1 cellular context compared by ENCODE assay signal in genomic region chr9:133973791-133974630, GRCh38.
TF ChIP-seq lines count a peak whose summit lies in the region.

No MANE protein-coding gene starts in this region.

TF ChIP-seq in HepG2, 621 proteins besides CTCF, POLR2A, EP300 and RAD21 (continued from another document and continues in another):
- TF ChIP-seq, protein P1, sequence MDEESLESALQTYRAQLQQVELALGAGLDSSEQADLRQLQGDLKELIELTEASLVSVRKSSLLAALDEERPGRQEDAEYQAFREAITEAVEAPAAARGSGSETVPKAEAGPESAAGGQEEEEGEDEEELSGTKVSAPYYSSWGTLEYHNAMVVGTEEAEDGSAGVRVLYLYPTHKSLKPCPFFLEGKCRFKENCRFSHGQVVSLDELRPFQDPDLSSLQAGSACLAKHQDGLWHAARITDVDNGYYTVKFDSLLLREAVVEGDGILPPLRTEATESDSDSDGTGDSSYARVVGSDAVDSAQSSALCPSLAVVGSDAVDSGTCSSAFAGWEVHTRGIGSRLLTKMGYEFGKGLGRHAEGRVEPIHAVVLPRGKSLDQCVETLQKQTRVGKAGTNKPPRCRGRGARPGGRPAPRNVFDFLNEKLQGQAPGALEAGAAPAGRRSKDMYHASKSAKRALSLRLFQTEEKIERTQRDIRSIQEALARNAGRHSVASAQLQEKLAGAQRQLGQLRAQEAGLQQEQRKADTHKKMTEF (CRISPR knock-in tag; IDR thresholded peaks at IDR 0.05): peak; percentile 69
- TF ChIP-seq HDAC2 (CRISPR knock-in tag; IDR thresholded peaks at IDR 0.05): peak; percentile 79
- TF ChIP-seq ZSCAN5A (CRISPR knock-in tag; IDR thresholded peaks at IDR 0.05; ENCODE audit: borderline replicate concordance): no peak
- TF ChIP-seq HOXA3 (CRISPR knock-in tag; IDR thresholded peaks at IDR 0.05): peak; percentile 82; the same call in 1 of the 2 replicates
- TF ChIP-seq, protein P2, sequence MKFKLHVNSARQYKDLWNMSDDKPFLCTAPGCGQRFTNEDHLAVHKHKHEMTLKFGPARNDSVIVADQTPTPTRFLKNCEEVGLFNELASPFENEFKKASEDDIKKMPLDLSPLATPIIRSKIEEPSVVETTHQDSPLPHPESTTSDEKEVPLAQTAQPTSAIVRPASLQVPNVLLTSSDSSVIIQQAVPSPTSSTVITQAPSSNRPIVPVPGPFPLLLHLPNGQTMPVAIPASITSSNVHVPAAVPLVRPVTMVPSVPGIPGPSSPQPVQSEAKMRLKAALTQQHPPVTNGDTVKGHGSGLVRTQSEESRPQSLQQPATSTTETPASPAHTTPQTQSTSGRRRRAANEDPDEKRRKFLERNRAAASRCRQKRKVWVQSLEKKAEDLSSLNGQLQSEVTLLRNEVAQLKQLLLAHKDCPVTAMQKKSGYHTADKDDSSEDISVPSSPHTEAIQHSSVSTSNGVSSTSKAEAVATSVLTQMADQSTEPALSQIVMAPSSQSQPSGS (CRISPR knock-in tag; IDR thresholded peaks at IDR 0.05): 0 out of 2 replicates have a peak, but pooled peaks have one; percentile 6
- no peak for TF ChIP-seq ZNF646 (CRISPR knock-in tag; IDR thresholded peaks at IDR 0.05)
- no peak for TF ChIP-seq IKZF4 (CRISPR knock-in tag; IDR thresholded peaks at IDR 0.05; ENCODE audit: borderline replicate concordance, low read depth, not compliant biosample characterization)
- peak; percentile 33; the same call in 1 of the 2 replicates for TF ChIP-seq ZNF225 (CRISPR knock-in tag; IDR thresholded peaks at IDR 0.05)
- peak; percentile 54; the same call in 1 of the 2 replicates for TF ChIP-seq HDAC1 (CRISPR knock-in tag; IDR thresholded peaks at IDR 0.05)
- no peak for TF ChIP-seq JUN (CRISPR knock-in tag; IDR thresholded peaks at IDR 0.05)
- no peak for TF ChIP-seq ZNF883 (CRISPR knock-in tag; IDR thresholded peaks at IDR 0.05; ENCODE audit: not compliant biosample characterization)
- TF ChIP-seq TP53 (CRISPR knock-in tag; conservative IDR thresholded peaks at IDR 0.05): no peak
- TF ChIP-seq PATZ1 (CRISPR knock-in tag; IDR thresholded peaks at IDR 0.05): peak; percentile 72
- no peak for TF ChIP-seq TEAD2 (CRISPR knock-in tag; IDR thresholded peaks at IDR 0.05)
- no peak for TF ChIP-seq ATM (IDR thresholded peaks at IDR 0.05; ENCODE audit: borderline replicate concordance)
- no peak for TF ChIP-seq CENPT (CRISPR knock-in tag; IDR thresholded peaks at IDR 0.05; ENCODE audit: low read depth)
- peak; percentile 50; the same call in 1 of the 2 replicates for TF ChIP-seq PPARG (CRISPR knock-in tag; conservative IDR thresholded peaks at IDR 0.05)
- no peak for TF ChIP-seq ZNF468 (CRISPR knock-in tag; IDR thresholded peaks at IDR 0.05)
- no peak for TF ChIP-seq PBX3 (CRISPR knock-in tag; IDR thresholded peaks at IDR 0.05; ENCODE audit: borderline replicate concordance)
- no peak for TF ChIP-seq PRMT3 (CRISPR knock-in tag; IDR thresholded peaks at IDR 0.05; ENCODE audit: borderline replicate concordance, low read depth)
- peak; percentile 37; the same call in 1 of the 2 replicates for TF ChIP-seq HNRNPL (IDR thresholded peaks at IDR 0.05; ENCODE audit: low read depth, low read length)
- TF ChIP-seq ZNF720 (CRISPR knock-in tag; IDR thresholded peaks at IDR 0.05): no peak
- 0 out of 2 replicates have a peak, but pooled peaks have one; percentile 22 for TF ChIP-seq ARNTL (CRISPR knock-in tag; IDR thresholded peaks at IDR 0.05)
- TF ChIP-seq ZNF263 (CRISPR knock-in tag; IDR thresholded peaks at IDR 0.05): no peak
- TF ChIP-seq ELF3 (CRISPR knock-in tag; IDR thresholded peaks at IDR 0.05): peak; percentile 82
- TF ChIP-seq PAX8 (CRISPR knock-in tag; IDR thresholded peaks at IDR 0.05; ENCODE audit: borderline replicate concordance): no peak
- no peak for TF ChIP-seq CEBPZ (IDR thresholded peaks at IDR 0.05; ENCODE audit: low read length)
- no peak for TF ChIP-seq ZNF205 (CRISPR knock-in tag; IDR thresholded peaks at IDR 0.05)
- no peak for TF ChIP-seq HNRNPK (IDR thresholded peaks at IDR 0.05; ENCODE audit: low read depth, low read length, poor library complexity, severe bottlenecking)
- no peak for TF ChIP-seq SMARCC2 (IDR thresholded peaks at IDR 0.05)
- no peak for TF ChIP-seq TMF1 (CRISPR knock-in tag; IDR thresholded peaks at IDR 0.05; ENCODE audit: low read depth)
- TF ChIP-seq ZNF296 (CRISPR knock-in tag; conservative IDR thresholded peaks at IDR 0.05): no peak
- no peak for TF ChIP-seq ZNF234 (CRISPR knock-in tag; conservative IDR thresholded peaks at IDR 0.05)
- no peak for TF ChIP-seq ZNF703 (CRISPR knock-in tag; IDR thresholded peaks at IDR 0.05; ENCODE audit: borderline replicate concordance)
- TF ChIP-seq ZNF160 (CRISPR knock-in tag; IDR thresholded peaks at IDR 0.05): no peak
- TF ChIP-seq ZNF556 (CRISPR knock-in tag; IDR thresholded peaks at IDR 0.05; ENCODE audit: borderline replicate concordance): no peak
- no peak; the same call in 1 of the 2 replicates for TF ChIP-seq PITX1 (CRISPR knock-in tag; IDR thresholded peaks at IDR 0.05)
- no peak for TF ChIP-seq TAF15 (IDR thresholded peaks at IDR 0.05; ENCODE audit: low read depth, low read length, poor library complexity, severe bottlenecking)
- TF ChIP-seq, protein P3, sequence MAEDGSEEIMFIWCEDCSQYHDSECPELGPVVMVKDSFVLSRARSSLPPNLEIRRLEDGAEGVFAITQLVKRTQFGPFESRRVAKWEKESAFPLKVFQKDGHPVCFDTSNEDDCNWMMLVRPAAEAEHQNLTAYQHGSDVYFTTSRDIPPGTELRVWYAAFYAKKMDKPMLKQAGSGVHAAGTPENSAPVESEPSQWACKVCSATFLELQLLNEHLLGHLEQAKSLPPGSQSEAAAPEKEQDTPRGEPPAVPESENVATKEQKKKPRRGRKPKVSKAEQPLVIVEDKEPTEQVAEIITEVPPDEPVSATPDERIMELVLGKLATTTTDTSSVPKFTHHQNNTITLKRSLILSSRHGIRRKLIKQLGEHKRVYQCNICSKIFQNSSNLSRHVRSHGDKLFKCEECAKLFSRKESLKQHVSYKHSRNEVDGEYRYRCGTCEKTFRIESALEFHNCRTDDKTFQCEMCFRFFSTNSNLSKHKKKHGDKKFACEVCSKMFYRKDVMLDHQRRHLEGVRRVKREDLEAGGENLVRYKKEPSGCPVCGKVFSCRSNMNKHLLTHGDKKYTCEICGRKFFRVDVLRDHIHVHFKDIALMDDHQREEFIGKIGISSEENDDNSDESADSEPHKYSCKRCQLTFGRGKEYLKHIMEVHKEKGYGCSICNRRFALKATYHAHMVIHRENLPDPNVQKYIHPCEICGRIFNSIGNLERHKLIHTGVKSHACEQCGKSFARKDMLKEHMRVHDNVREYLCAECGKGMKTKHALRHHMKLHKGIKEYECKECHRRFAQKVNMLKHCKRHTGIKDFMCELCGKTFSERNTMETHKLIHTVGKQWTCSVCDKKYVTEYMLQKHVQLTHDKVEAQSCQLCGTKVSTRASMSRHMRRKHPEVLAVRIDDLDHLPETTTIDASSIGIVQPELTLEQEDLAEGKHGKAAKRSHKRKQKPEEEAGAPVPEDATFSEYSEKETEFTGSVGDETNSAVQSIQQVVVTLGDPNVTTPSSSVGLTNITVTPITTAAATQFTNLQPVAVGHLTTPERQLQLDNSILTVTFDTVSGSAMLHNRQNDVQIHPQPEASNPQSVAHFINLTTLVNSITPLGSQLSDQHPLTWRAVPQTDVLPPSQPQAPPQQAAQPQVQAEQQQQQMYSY (CRISPR knock-in tag; IDR thresholded peaks at IDR 0.05): no peak
- TF ChIP-seq ZNF30 (CRISPR knock-in tag; IDR thresholded peaks at IDR 0.05): no peak
